In genomic region chr20:33732166-33732970, GRCh38 we compare ENCODE assay signal across 1 cellular context.
TF ChIP-seq lines count a peak whose summit lies in the region.

No MANE protein-coding gene starts in this region.

TF ChIP-seq in HepG2, 621 proteins besides CTCF, POLR2A, EP300 and RAD21 (continued from another document and continues in another):
- TF ChIP-seq DDIT3 (CRISPR knock-in tag; IDR thresholded peaks at IDR 0.05) (peak; percentile 21; the same call in 1 of the 2 replicates), ZZZ3 (CRISPR knock-in tag; IDR thresholded peaks at IDR 0.05; ENCODE audit: borderline replicate concordance) (peak; percentile 64; the same call in 1 of the 2 replicates), MZF1 (CRISPR knock-in tag; IDR thresholded peaks at IDR 0.05; ENCODE audit: borderline replicate concordance) (no peak), TRIM24 (CRISPR knock-in tag; IDR thresholded peaks at IDR 0.05) (0 out of 2 replicates have a peak, but pooled peaks have one; percentile 26), JUND (CRISPR knock-in tag; IDR thresholded peaks at IDR 0.05) (peak; percentile 25; the same call in 1 of the 2 replicates), ZNF205 (CRISPR knock-in tag; IDR thresholded peaks at IDR 0.05) (0 out of 2 replicates have a peak, but pooled peaks have one; percentile 47), ZNF670 (CRISPR knock-in tag; IDR thresholded peaks at IDR 0.05; ENCODE audit: borderline replicate concordance) (peak; percentile 4; the same call in 1 of the 2 replicates), ZC3H13 (CRISPR knock-in tag; IDR thresholded peaks at IDR 0.05) (peak; percentile 93; the same call in 1 of the 2 replicates), UBTF (CRISPR knock-in tag; IDR thresholded peaks at IDR 0.05) (peak; percentile 93), MLLT10 (CRISPR knock-in tag; IDR thresholded peaks at IDR 0.05) (no peak), ZNF556 (CRISPR knock-in tag; IDR thresholded peaks at IDR 0.05; ENCODE audit: borderline replicate concordance) (peak; percentile 98), TARDBP (CRISPR knock-in tag; IDR thresholded peaks at IDR 0.05) (peak; percentile 42; the same call in 1 of the 2 replicates), ELF1 (CRISPR knock-in tag; IDR thresholded peaks at IDR 0.05) (peak; percentile 24; the same call in 1 of the 2 replicates), ZNF724P (CRISPR knock-in tag; IDR thresholded peaks at IDR 0.05; ENCODE audit: borderline replicate concordance) (peak; percentile 93), KLF13 (CRISPR knock-in tag; IDR thresholded peaks at IDR 0.05) (peak; percentile 25; the same call in 1 of the 2 replicates), TFE3 (CRISPR knock-in tag; IDR thresholded peaks at IDR 0.05) (0 out of 2 replicates have a peak, but pooled peaks have one; percentile 12), PAXIP1 (CRISPR knock-in tag; conservative IDR thresholded peaks at IDR 0.05) (peak; percentile 67), ZNF546 (CRISPR knock-in tag; conservative IDR thresholded peaks at IDR 0.05) (peak; percentile 97), ATF3 (CRISPR knock-in tag; IDR thresholded peaks at IDR 0.05) (0 out of 2 replicates have a peak, but pooled peaks have one; percentile 44), ZMYM3 (CRISPR knock-in tag; IDR thresholded peaks at IDR 0.05) (peak; percentile 82), MAFG (CRISPR knock-in tag; IDR thresholded peaks at IDR 0.05) (no peak), TOE1 (CRISPR knock-in tag; IDR thresholded peaks at IDR 0.05) (no peak; the same call in 1 of the 2 replicates), KDM2A (CRISPR knock-in tag; IDR thresholded peaks at IDR 0.05; ENCODE audit: borderline replicate concordance, low read depth) (peak; percentile 71), SOX6 (IDR thresholded peaks at IDR 0.05) (no peak), SOX6 (CRISPR knock-in tag; IDR thresholded peaks at IDR 0.05) (no peak; the same call in none of the 2 replicates), XRCC5 (optimal IDR thresholded peaks at IDR 0.05; ENCODE audit: low read length) (peak; percentile 92), ZNF407 (CRISPR knock-in tag; IDR thresholded peaks at IDR 0.05; ENCODE audit: not compliant biosample characterization) (peak; percentile 53), DMAP1 (CRISPR knock-in tag; IDR thresholded peaks at IDR 0.05) (peak; percentile 64; the same call in 1 of the 2 replicates), ZNF564 (CRISPR knock-in tag; IDR thresholded peaks at IDR 0.05) (peak; percentile 87), RNF219 (CRISPR knock-in tag; IDR thresholded peaks at IDR 0.05) (no peak), ZNF281 (CRISPR knock-in tag; IDR thresholded peaks at IDR 0.05; ENCODE audit: borderline replicate concordance) (peak; percentile 41; the same call in 1 of the 2 replicates), ATF2 (CRISPR knock-in tag; IDR thresholded peaks at IDR 0.05) (0 out of 2 replicates have a peak, but pooled peaks have one; percentile 11)
